32 cellular contexts compared by ENCODE assay signal in genomic region chr9:83749706-83750105, GRCh38.
"Had no signal": no experiment of that assay in that cellular context is flagged by ENCODE, and none has a peak within 500 bp of the region (broad histone marks: within the 10 kb centered on the region; RNA-seq: fewer than 3 reads in every experiment).

No MANE protein-coding gene starts in this region.

- H3K36me3 Mint-ChIP-seq: activated naive CD8-positive, alpha-beta T cell treated with anti-CD3 and anti-CD28 coated beads, Interleukin-2, amount 10 ng/mL, durations not matched to agents 7 days and 5 days had no signal

- H3K27me3 Mint-ChIP-seq: activated B cell treated with CpG ODN at 0.5 μM for 24 hours; activated CD4-positive, alpha-beta memory T cell treated with anti-CD3 and anti-CD28 coated beads, Interleukin-2, amount 10 ng/mL, durations not matched to agents 7 days and 5 days; activated CD4-positive, alpha-beta T cell treated with anti-CD3 and anti-CD28 coated beads, Interleukin-2, amount 10 ng/mL, durations not matched to agents 7 days and 5 days; activated CD8-positive, alpha-beta memory T cell treated with anti-CD3 and anti-CD28 coated beads, Interleukin-2, amount 10 ng/mL, durations not matched to agents 7 days and 5 days; activated naive CD4-positive, alpha-beta T cell treated with anti-CD3 and anti-CD28 coated beads, Interleukin-2, amount 10 ng/mL, durations not matched to agents 7 days and 5 days; activated naive CD4-positive, alpha-beta T cell treated with anti-CD3 and anti-CD28 coated beads, Interleukin-2, amount 50 U/mL, for 24 hours; activated naive CD8-positive, alpha-beta T cell; activated naive CD8-positive, alpha-beta T cell treated with anti-CD3 and anti-CD28 coated beads, Interleukin-2, amount 10 ng/mL, durations not matched to agents 7 days and 5 days; activated naive CD8-positive, alpha-beta T cell treated with anti-CD3 and anti-CD28 coated beads, Interleukin-2, amount 50 U/mL, for 24 hours; activated T-cell treated with anti-CD3 and anti-CD28 coated beads, Interleukin-2, amount 50 U/mL, for 24 hours; brain; central memory CD8-positive, alpha-beta T cell; T-helper 17 cell had no signal

- ATAC-seq: activated CD8-positive, alpha-beta memory T cell treated with anti-CD3 and anti-CD28 coated beads, Interleukin-2, amount 10 ng/mL, durations not matched to agents 7 days and 5 days; activated CD8-positive, alpha-beta T cell treated with anti-CD3 and anti-CD28 coated beads, Interleukin-2, amount 10 ng/mL, durations not matched to agents 7 days and 5 days; activated naive CD8-positive, alpha-beta T cell treated with anti-CD3 and anti-CD28 coated beads, Interleukin-2, amount 50 U/mL, for 24 hours; T-helper 17 cell had no signal

- H3K4me3 Mint-ChIP-seq: activated B cell treated with CpG ODN at 0.5 μM for 24 hours; activated CD4-positive, alpha-beta memory T cell treated with anti-CD3 and anti-CD28 coated beads, Interleukin-2, amount 10 ng/mL, durations not matched to agents 7 days and 5 days; activated CD4-positive, alpha-beta T cell treated with anti-CD3 and anti-CD28 coated beads, Interleukin-2, amount 10 ng/mL, durations not matched to agents 7 days and 5 days; activated CD8-positive, alpha-beta memory T cell treated with anti-CD3 and anti-CD28 coated beads, Interleukin-2, amount 10 ng/mL, durations not matched to agents 7 days and 5 days; activated CD8-positive, alpha-beta T cell treated with anti-CD3 and anti-CD28 coated beads, Interleukin-2, amount 10 ng/mL, durations not matched to agents 7 days and 5 days; activated naive CD4-positive, alpha-beta T cell treated with anti-CD3 and anti-CD28 coated beads, Interleukin-2, amount 10 ng/mL, durations not matched to agents 7 days and 5 days; activated naive CD4-positive, alpha-beta T cell treated with anti-CD3 and anti-CD28 coated beads, Interleukin-2, amount 50 U/mL, for 24 hours; activated naive CD8-positive, alpha-beta T cell; activated naive CD8-positive, alpha-beta T cell treated with anti-CD3 and anti-CD28 coated beads, Interleukin-2, amount 10 ng/mL, durations not matched to agents 7 days and 5 days; activated naive CD8-positive, alpha-beta T cell treated with anti-CD3 and anti-CD28 coated beads, Interleukin-2, amount 50 U/mL, for 24 hours; activated T-cell treated with anti-CD3 and anti-CD28 coated beads, Interleukin-2, amount 50 U/mL, for 24 hours; brain; central memory CD8-positive, alpha-beta T cell; T-helper 17 cell had no signal

- H3K4me3 ChIP-seq: ascending aorta, cardiac muscle cell had no signal

- DNase-seq: activated B cell treated with CpG ODN at 0.5 μM for 24 hours; activated CD4-positive, alpha-beta memory T cell treated with anti-CD3 and anti-CD28 coated beads, Interleukin-2, amount 10 ng/mL, durations not matched to agents 7 days and 5 days; activated CD4-positive, alpha-beta T cell treated with anti-CD3 and anti-CD28 coated beads for 48 hours; activated CD4-positive, alpha-beta T cell treated with anti-CD3 and anti-CD28 coated beads, Interleukin-2, amount 10 ng/mL, durations not matched to agents 7 days and 5 days; activated CD4-positive, alpha-beta T cell treated with anti-CD3 and anti-CD28 coated beads, Interleukin-2, amount 50 U/mL, for 48 hours; activated CD4-positive, CD25-positive, alpha-beta regulatory T cell treated with anti-CD3 and anti-CD28 coated beads, Interleukin-2, amount 50 U/mL, for 72 hours; activated CD8-positive, alpha-beta memory T cell treated with anti-CD3 and anti-CD28 coated beads for 24 hours; activated CD8-positive, alpha-beta memory T cell treated with anti-CD3 and anti-CD28 coated beads, Interleukin-2, amount 10 ng/mL, durations not matched to agents 7 days and 5 days; activated CD8-positive, alpha-beta memory T cell treated with anti-CD3 and anti-CD28 coated beads, Interleukin-2, amount 50 U/mL, for 48 hours; activated CD8-positive, alpha-beta T cell treated with anti-CD3 and anti-CD28 coated beads, Interleukin-2, amount 10 ng/mL, durations not matched to agents 7 days and 5 days; activated effector memory CD4-positive, alpha-beta T cell treated with Interleukin-2 at 50 U/mL for 16 hours; activated gamma-delta T cell; activated naive CD4-positive, alpha-beta T cell treated with anti-CD3 and anti-CD28 coated beads, Interleukin-2, amount 10 ng/mL, durations not matched to agents 7 days and 5 days; activated naive CD4-positive, alpha-beta T cell treated with Interleukin-2 at 50 U/mL for 16 hours; activated naive CD8-positive, alpha-beta T cell treated with anti-CD3 and anti-CD28 coated beads, Interleukin-2, amount 10 ng/mL, durations not matched to agents 7 days and 5 days; activated naive CD8-positive, alpha-beta T cell treated with anti-CD3 and anti-CD28 coated beads, Interleukin-2, amount 50 U/mL, for 24 hours; activated T-cell treated with anti-CD3 and anti-CD28 coated beads, Interleukin-2, amount 50 U/mL, for 24 hours; activated T-cell treated with anti-CD3 and anti-CD28 coated beads, Interleukin-2, amount 50 U/mL, for 48 hours; amygdala; anterior cingulate cortex; caudate nucleus; cerebellar nuclear complex; T-helper 17 cell; T1000 had no signal

- H3K4me1 Mint-ChIP-seq: activated CD8-positive, alpha-beta memory T cell treated with anti-CD3 and anti-CD28 coated beads, Interleukin-2, amount 10 ng/mL, durations not matched to agents 7 days and 5 days; activated naive CD4-positive, alpha-beta T cell treated with anti-CD3 and anti-CD28 coated beads, Interleukin-2, amount 50 U/mL, for 24 hours; brain; central memory CD8-positive, alpha-beta T cell had no signal

- FAIRE-seq: bronchial epithelial cell had no signal

- H3K27ac Mint-ChIP-seq: activated B cell treated with CpG ODN at 0.5 μM for 24 hours; activated CD4-positive, alpha-beta memory T cell treated with anti-CD3 and anti-CD28 coated beads, Interleukin-2, amount 10 ng/mL, durations not matched to agents 7 days and 5 days; activated CD4-positive, alpha-beta T cell treated with anti-CD3 and anti-CD28 coated beads, Interleukin-2, amount 10 ng/mL, durations not matched to agents 7 days and 5 days; activated CD8-positive, alpha-beta memory T cell treated with anti-CD3 and anti-CD28 coated beads, Interleukin-2, amount 10 ng/mL, durations not matched to agents 7 days and 5 days; activated CD8-positive, alpha-beta T cell treated with anti-CD3 and anti-CD28 coated beads, Interleukin-2, amount 10 ng/mL, durations not matched to agents 7 days and 5 days; activated naive CD4-positive, alpha-beta T cell treated with anti-CD3 and anti-CD28 coated beads, Interleukin-2, amount 10 ng/mL, durations not matched to agents 7 days and 5 days; activated naive CD4-positive, alpha-beta T cell treated with anti-CD3 and anti-CD28 coated beads, Interleukin-2, amount 50 U/mL, for 24 hours; activated naive CD8-positive, alpha-beta T cell; activated naive CD8-positive, alpha-beta T cell treated with anti-CD3 and anti-CD28 coated beads, Interleukin-2, amount 10 ng/mL, durations not matched to agents 7 days and 5 days; activated naive CD8-positive, alpha-beta T cell treated with anti-CD3 and anti-CD28 coated beads, Interleukin-2, amount 50 U/mL, for 24 hours; activated T-cell treated with anti-CD3 and anti-CD28 coated beads, Interleukin-2, amount 50 U/mL, for 24 hours; activated T-helper 2 cell treated with anti-CD3 and anti-CD28 coated beads, Interferon-gamma antibody, Interleukin-2, Interleukin-4, amounts not matched to agents 10 μg/mL and 5 μg/mL and 100 μg/mL, durations not matched to agents 14 hours and 24 hours and 36 hours; brain; T-helper 17 cell had no signal

- H3K9me3 Mint-ChIP-seq: activated B cell treated with CpG ODN at 0.5 μM for 24 hours; activated CD4-positive, alpha-beta memory T cell treated with anti-CD3 and anti-CD28 coated beads, Interleukin-2, amount 10 ng/mL, durations not matched to agents 7 days and 5 days; activated CD4-positive, alpha-beta T cell treated with anti-CD3 and anti-CD28 coated beads, Interleukin-2, amount 10 ng/mL, durations not matched to agents 7 days and 5 days; activated naive CD4-positive, alpha-beta T cell treated with anti-CD3 and anti-CD28 coated beads, Interleukin-2, amount 10 ng/mL, durations not matched to agents 7 days and 5 days; activated naive CD4-positive, alpha-beta T cell treated with anti-CD3 and anti-CD28 coated beads, Interleukin-2, amount 50 U/mL, for 24 hours; activated naive CD8-positive, alpha-beta T cell treated with anti-CD3 and anti-CD28 coated beads, Interleukin-2, amount 10 ng/mL, durations not matched to agents 7 days and 5 days; activated naive CD8-positive, alpha-beta T cell treated with anti-CD3 and anti-CD28 coated beads, Interleukin-2, amount 50 U/mL, for 24 hours; activated T-cell treated with anti-CD3 and anti-CD28 coated beads, Interleukin-2, amount 50 U/mL, for 24 hours; activated T-helper 2 cell treated with anti-CD3 and anti-CD28 coated beads, Interferon-gamma antibody, Interleukin-2, Interleukin-4, amounts not matched to agents 10 μg/mL and 5 μg/mL and 100 μg/mL, durations not matched to agents 14 hours and 24 hours and 36 hours; brain; central memory CD8-positive, alpha-beta T cell had no signal
